ENCODE assay signal across 1 cellular context in genomic region chr5:133582971-133583370, GRCh38.
TF ChIP-seq lines count a peak whose summit lies in the region.

No MANE protein-coding gene starts in this region.

TF ChIP-seq in K562, 482 proteins besides CTCF, POLR2A, EP300 and RAD21 (continued from another document):
- no peak for TF ChIP-seq TEAD4 (IDR thresholded peaks at IDR 0.05; ENCODE audit: low read length)
- no peak for TF ChIP-seq TEAD4 (CRISPR knock-in tag; IDR thresholded peaks at IDR 0.05; ENCODE audit: borderline replicate concordance)
